ENCODE assay signal across 11 cellular contexts in the genomic region with DNA sequence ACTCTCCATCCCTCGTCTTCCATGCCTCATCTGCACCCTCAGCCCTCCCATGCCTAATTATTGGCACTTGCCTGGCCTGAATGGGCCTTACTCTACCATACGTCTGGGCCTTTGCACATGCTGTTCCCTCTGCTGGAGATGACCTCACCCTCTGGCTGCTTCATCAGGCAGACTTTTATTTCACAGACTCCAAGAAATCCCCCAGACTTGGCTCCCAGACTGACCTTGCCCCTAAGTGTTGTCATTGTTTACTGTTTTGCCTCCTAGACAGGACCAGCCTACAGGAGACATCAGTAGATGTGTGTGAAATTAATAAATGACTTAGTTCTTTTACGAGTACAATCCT. TPM values are rescaled to one million over a fixed set of nuclear protein-coding genes. Genes with fewer than 3 reads are reported as not detected.
DNase-seq lines count a peak whose midpoint lies in the region; ATAC-seq and TF ChIP-seq lines count a peak whose summit lies in the region.
"Had no signal": no experiment of that assay in that cellular context is flagged by ENCODE, and none has a peak within 500 bp of the region (broad histone marks: within the 10 kb centered on the region; RNA-seq: fewer than 3 reads in every experiment).

No MANE protein-coding gene starts in this region.

- no peaks in the 10 kb centered on the region for H3K79me2 ChIP-seq in DOHH2 (ENCODE audit: control insufficient read depth, low read length)

- H3K27me3 ChIP-seq in CD4-positive, CD25-positive, alpha-beta regulatory T cell (ENCODE audit: control insufficient read depth, insufficient read depth, low read length): no peaks in the 10 kb centered on the region
- H3K27me3 ChIP-seq in DOHH2 (ENCODE audit: control insufficient read depth, low read length) (no peaks in the 10 kb centered on the region), neutrophil (peaks cover 8% of the 10 kb centered on the region)
- H3K27me3 ChIP-seq: adrenal gland had no signal

- no peaks in the 10 kb centered on the region for H3K9me3 ChIP-seq in CD4-positive, CD25-positive, alpha-beta regulatory T cell (ENCODE audit: control insufficient read depth in 2 of 2, low read length in 2 of 2)
- H3K9me3 ChIP-seq in DOHH2 (ENCODE audit: control insufficient read depth, insufficient read depth, low read length) (no peaks in the 10 kb centered on the region), neutrophil (peaks cover 12% of the 10 kb centered on the region)
- H3K9me3 ChIP-seq: adrenal gland had no signal

- peak overlapping the region; percentile 70 for H3K4me2 ChIP-seq in DOHH2 (ENCODE audit: low read length)

- no peak for ATAC-seq in CD4-positive, CD25-positive, alpha-beta regulatory T cell (ENCODE audit: low read depth in 2 of 2)
- ATAC-seq in HG02852 (IDR thresholded peaks at IDR 0.05; ENCODE audit: unreplicated experiment): no peak

- peak overlapping the region; percentile 48 for H3K27ac ChIP-seq in CD4-positive, CD25-positive, alpha-beta regulatory T cell (ENCODE audit: insufficient read depth, low read length, poor library complexity, severe bottlenecking)
- peak overlapping the region; percentile 86 for H3K27ac ChIP-seq in DOHH2 (ENCODE audit: low read depth, low read length)
- peak overlapping the region; percentile 64 for H3K27ac ChIP-seq in neutrophil
- H3K27ac ChIP-seq: adrenal gland had no signal

- no peak overlapping the region for H3K4me3 ChIP-seq in CD4-positive, CD25-positive, alpha-beta regulatory T cell (ENCODE audit: low read depth, low read length)
- H3K4me3 ChIP-seq in DOHH2 (ENCODE audit: low read length): peak overlapping the region; percentile 41
- no peak overlapping the region for H3K4me3 ChIP-seq in neutrophil (ENCODE audit: low read depth in 1 of 2, low read length in 1 of 2)
- H3K4me3 ChIP-seq: adrenal gland had no signal

- no peak for DNase-seq in CD4-positive, CD25-positive, alpha-beta regulatory T cell
- DNase-seq in GM19238 (ENCODE audit: insufficient read length, low spot score) (no peak), G401 (ENCODE audit: low spot score) (no peak)
- DNase-seq: NCI-H2029 treated with DMSO at 0.1 percent for 48 hours had no signal

- H3K4me3 Mint-ChIP-seq in CD4-positive, CD25-positive, alpha-beta regulatory T cell: no peak overlapping the region
- H3K4me3 Mint-ChIP-seq: activated CD8-positive, alpha-beta T cell treated with anti-CD3 and anti-CD28 coated beads for 36 hours had no signal

- H3K27me3 Mint-ChIP-seq in CD4-positive, CD25-positive, alpha-beta regulatory T cell: peaks cover 4% of the 10 kb centered on the region
- H3K27me3 Mint-ChIP-seq: activated CD8-positive, alpha-beta T cell treated with anti-CD3 and anti-CD28 coated beads for 36 hours had no signal

- H3K4me1 ChIP-seq in CD4-positive, CD25-positive, alpha-beta regulatory T cell (ENCODE audit: control insufficient read depth, insufficient read depth, low read length, poor library complexity, severe bottlenecking): peaks cover 43% of the 10 kb centered on the region
- H3K4me1 ChIP-seq in DOHH2 (ENCODE audit: control insufficient read depth, low read length) (peaks cover 61% of the 10 kb centered on the region), neutrophil (ENCODE audit: control insufficient read depth in 1 of 2, insufficient read depth in 1 of 2, low read depth in 1 of 2, low read length in 1 of 2) (peaks cover 27 to 37% of the 10 kb centered on the region in 2 experiments)

- H4K20me1 ChIP-seq in DOHH2 (ENCODE audit: control insufficient read depth, insufficient read depth, low read depth, low read length): no peaks in the 10 kb centered on the region

- H3K36me3 Mint-ChIP-seq in CD4-positive, CD25-positive, alpha-beta regulatory T cell: peaks cover 3% of the 10 kb centered on the region

- no peaks in the 10 kb centered on the region for H3K9me3 Mint-ChIP-seq in CD4-positive, CD25-positive, alpha-beta regulatory T cell
- H3K9me3 Mint-ChIP-seq: activated CD8-positive, alpha-beta T cell treated with anti-CD3 and anti-CD28 coated beads for 36 hours had no signal

- no peaks in the 10 kb centered on the region for H3K36me3 ChIP-seq in CD4-positive, CD25-positive, alpha-beta regulatory T cell (ENCODE audit: control insufficient read depth, insufficient read depth, low read length)
- H3K36me3 ChIP-seq in DOHH2 (ENCODE audit: control insufficient read depth, low read length): no peaks in the 10 kb centered on the region
- H3K36me3 ChIP-seq in neutrophil: peaks cover 39% of the 10 kb centered on the region
- H3K36me3 ChIP-seq: adrenal gland had no signal

- TF ChIP-seq CTCF in DOHH2 (IDR thresholded peaks at IDR 0.05; ENCODE audit: low read depth, low read length, poor library complexity, severe bottlenecking) (no peak), neutrophil (IDR thresholded peaks at IDR 0.05) (no peak)

- no peaks in the 10 kb centered on the region for H3K9me2 ChIP-seq in DOHH2 (replicated peaks; ENCODE audit: control insufficient read depth, low read length)

- in situ Hi-C loops in G401 (cut with HindIII; ENCODE audit: low sequenced_read_pairs): no loop called here

- H3K4me1 Mint-ChIP-seq in CD4-positive, CD25-positive, alpha-beta regulatory T cell: peaks cover 11 to 47% (median 28%) of the 10 kb centered on the region in 4 donors

- no peak overlapping the region for H3K27ac Mint-ChIP-seq in CD4-positive, CD25-positive, alpha-beta regulatory T cell
- H3K27ac Mint-ChIP-seq: activated CD8-positive, alpha-beta T cell treated with anti-CD3 and anti-CD28 coated beads for 36 hours had no signal

- TF ChIP-seq POLR2A in Raji (IDR thresholded peaks at IDR 0.05; ENCODE audit: insufficient read depth, low read depth, low read length): peak; percentile 28; the same call in 1 of the 2 replicates

- H3F3A ChIP-seq in DOHH2 (ENCODE audit: control insufficient read depth, insufficient read depth): peaks cover 14% of the 10 kb centered on the region

RNA-seq across cellular contexts. Expression of gene AHDC1, which starts 5.2 kb away (rescaled TPM):
- 26.2 TPM for total RNA-seq in CD4-positive, CD25-positive, alpha-beta regulatory T cell
- polyA plus RNA-seq in CD4-positive, CD25-positive, alpha-beta regulatory T cell: 1 to 10 TPM in 1 of 4 donors, under 1 TPM in 3; 0.07 to 1.4 (median 0.50) TPM
- total RNA-seq in G401 (2014; rRNA removed; shearing (Covaris generic)): 6.5 and 8.1 TPM in 2 replicates

RNA-seq across cellular contexts. Expression of gene FGR, which starts 25.8 kb away (rescaled TPM):
- total RNA-seq in CD4-positive, CD25-positive, alpha-beta regulatory T cell: 0.15 TPM
- under 1 TPM; 0.20 to 0.87 (median 0.33) TPM for polyA plus RNA-seq in CD4-positive, CD25-positive, alpha-beta regulatory T cell
- not detected in 2 replicates for total RNA-seq in G401 (2014; rRNA removed; shearing (Covaris generic))
- total RNA-seq: epithelial cell of proximal tubule had no signal
